Comparison of ENCODE assay signal across 1 cellular context in the genomic region with DNA sequence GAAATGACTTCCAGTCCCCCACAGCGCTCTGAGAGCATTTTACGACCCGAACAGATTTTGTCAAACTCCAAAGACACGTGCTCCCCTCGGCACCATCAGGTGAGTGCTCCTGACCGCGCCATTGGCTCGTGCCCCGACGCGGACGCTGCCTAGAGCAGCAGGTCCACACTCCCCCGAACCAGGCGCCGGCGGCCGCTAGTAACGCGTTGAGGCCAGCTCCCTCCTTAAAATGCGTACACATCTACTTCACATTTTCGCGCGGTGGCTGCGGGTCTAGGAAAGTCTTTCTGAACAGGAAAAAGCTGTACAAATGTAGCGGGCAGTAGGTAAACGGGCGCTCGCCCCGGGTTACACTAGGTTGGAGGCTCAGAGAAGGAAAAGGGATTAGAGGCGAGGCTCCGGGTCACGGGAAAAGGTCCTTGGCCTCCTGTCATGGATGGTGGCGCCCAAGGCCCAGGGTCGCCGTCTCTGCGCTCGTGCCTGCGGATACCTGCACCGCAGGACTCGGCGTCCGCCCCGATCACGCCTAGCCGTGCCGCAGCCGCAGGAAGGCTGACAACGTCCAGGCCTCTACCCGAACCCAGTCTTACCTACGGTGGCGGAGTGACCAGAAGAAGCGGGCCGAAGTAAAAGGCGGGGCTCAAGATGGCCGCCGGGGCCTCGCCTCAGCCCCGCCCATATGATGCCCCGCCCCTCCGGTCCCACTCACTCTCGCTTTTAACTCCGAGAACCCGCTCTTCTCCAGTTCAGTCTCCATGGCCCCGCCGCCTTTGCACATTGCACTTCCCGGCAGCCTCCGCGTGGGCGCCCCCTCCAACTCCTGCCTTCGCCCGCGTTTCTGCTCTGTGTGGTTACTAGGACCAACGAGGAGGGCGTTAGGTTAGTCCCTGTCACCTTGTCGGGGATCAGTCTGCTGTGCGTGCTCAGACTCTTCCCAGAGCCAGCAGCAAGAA.
TF ChIP-seq lines count a peak whose summit lies in the region.

A gene with protein sequence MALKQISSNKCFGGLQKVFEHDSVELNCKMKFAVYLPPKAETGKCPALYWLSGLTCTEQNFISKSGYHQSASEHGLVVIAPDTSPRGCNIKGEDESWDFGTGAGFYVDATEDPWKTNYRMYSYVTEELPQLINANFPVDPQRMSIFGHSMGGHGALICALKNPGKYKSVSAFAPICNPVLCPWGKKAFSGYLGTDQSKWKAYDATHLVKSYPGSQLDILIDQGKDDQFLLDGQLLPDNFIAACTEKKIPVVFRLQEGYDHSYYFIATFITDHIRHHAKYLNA (minus strand): TSS at position 647 of the 953 bp plus-strand sequence. CDS start 5,748 bp downstream, outside the sequence.

TF ChIP-seq in H1, 55 proteins besides CTCF, POLR2A, EP300 and RAD21 (continues in another document):
- TF ChIP-seq MAFK (IDR thresholded peaks at IDR 0.05; ENCODE audit: low read depth, low read length) (no peak), SAP30 (IDR thresholded peaks at IDR 0.05; ENCODE audit: insufficient read depth, insufficient replicate concordance, low read length) (no peak), KDM4A (IDR thresholded peaks at IDR 0.05; ENCODE audit: low read depth, low read length, severe bottlenecking) (peak; percentile 97), RFX5 (IDR thresholded peaks at IDR 0.05; ENCODE audit: borderline replicate concordance, low read depth, low read length) (no peak), ASH2L (IDR thresholded peaks at IDR 0.05; ENCODE audit: low read length) (peak; percentile 97), TBP (IDR thresholded peaks at IDR 0.05; ENCODE audit: low read depth, low read length) (peak; percentile 74), TCF12 (IDR thresholded peaks at IDR 0.05; ENCODE audit: low read depth, low read length) (no peak), SP1 (IDR thresholded peaks at IDR 0.05; ENCODE audit: low read depth, low read length) (0 out of 2 replicates have a peak, but pooled peaks have one; percentile 20), TAF7 (optimal IDR thresholded peaks at IDR 0.05; ENCODE audit: borderline replicate concordance, low read depth, low read length) (peak; percentile 36), SUZ12 (IDR thresholded peaks at IDR 0.05; ENCODE audit: low read length) (no peak), JUND (IDR thresholded peaks at IDR 0.05; ENCODE audit: low read length) (no peak), PHF8 (conservative IDR thresholded peaks at IDR 0.05; ENCODE audit: low read depth, low read length) (peak; percentile 67), CEBPB (IDR thresholded peaks at IDR 0.05; ENCODE audit: low read depth, low read length) (no peak), SIX5 (IDR thresholded peaks at IDR 0.05; ENCODE audit: low read depth, low read length) (no peak), TEAD4 (IDR thresholded peaks at IDR 0.05; ENCODE audit: low read depth, low read length) (no peak), SP4 (IDR thresholded peaks at IDR 0.05; ENCODE audit: low read length) (no peak), ZNF274 (IDR thresholded peaks at IDR 0.05; ENCODE audit: borderline replicate concordance, extremely low read depth, low read length) (no peak), KDM1A (IDR thresholded peaks at IDR 0.05; ENCODE audit: borderline replicate concordance, low read length) (no peak), HDAC2 (IDR thresholded peaks at IDR 0.05; ENCODE audit: borderline replicate concordance in 1 of 2, low read depth in 2 of 2, low read length in 2 of 2) (no peak; a peak in 1 of 4 replicates), EGR1 (IDR thresholded peaks at IDR 0.05; ENCODE audit: borderline replicate concordance, low read depth, low read length) (no peak), EZH2 (IDR thresholded peaks at IDR 0.05; ENCODE audit: low read depth, low read length, severe bottlenecking) (no peak), RNF2 (IDR thresholded peaks at IDR 0.05; ENCODE audit: borderline replicate concordance, low read depth, low read length, missing control alignments, poor library complexity, severe bottlenecking) (peak; percentile 64), GTF2F1 (IDR thresholded peaks at IDR 0.05; ENCODE audit: borderline replicate concordance, low read depth, low read length) (no peak), BACH1 (IDR thresholded peaks at IDR 0.05; ENCODE audit: low read length) (0 out of 2 replicates have a peak, but pooled peaks have one; percentile 21), POLR2AphosphoS5 (IDR thresholded peaks at IDR 0.05; ENCODE audit: low read depth, low read length) (peak; percentile 79), SIRT6 (IDR thresholded peaks at IDR 0.05; ENCODE audit: low read length) (no peak), CBX5 (IDR thresholded peaks at IDR 0.05; ENCODE audit: low read depth, low read length) (no peak), BCL11A (IDR thresholded peaks at IDR 0.05; ENCODE audit: low read depth in 2 of 2, low read length in 2 of 2) (no peak), SIN3A (conservative IDR thresholded peaks at IDR 0.05 in 1 of 2, IDR thresholded peaks at IDR 0.05 in 1 of 2; ENCODE audit: low read depth in 1 of 2, low read length in 2 of 2) (peak in 1 of 2 experiments; percentile 67; a peak in 2 of 4 replicates), CBX8 (IDR thresholded peaks at IDR 0.05; ENCODE audit: borderline replicate concordance, low read depth, low read length) (no peak), TAF1 (IDR thresholded peaks at IDR 0.05; ENCODE audit: low read depth, low read length) (peak; percentile 78), RXRA (IDR thresholded peaks at IDR 0.05; ENCODE audit: insufficient read depth, low read depth, low read length) (no peak), BRCA1 (IDR thresholded peaks at IDR 0.05; ENCODE audit: low read depth, low read length) (no peak), NANOG (IDR thresholded peaks at IDR 0.05; ENCODE audit: insufficient read depth, low read depth, low read length, poor library complexity, severe bottlenecking) (no peak), CHD2 (IDR thresholded peaks at IDR 0.05; ENCODE audit: low read length) (peak; percentile 61), FOSL1 (IDR thresholded peaks at IDR 0.05; ENCODE audit: insufficient read depth, low read depth, low read length) (no peak), SP2 (IDR thresholded peaks at IDR 0.05; ENCODE audit: low read length) (no peak), SRF (IDR thresholded peaks at IDR 0.05; ENCODE audit: low read depth, low read length) (no peak), GABPA (IDR thresholded peaks at IDR 0.05; ENCODE audit: borderline replicate concordance, insufficient read depth, low read length) (no peak), HDAC6 (IDR thresholded peaks at IDR 0.05; ENCODE audit: low read depth, low read length) (no peak), RBBP5 (IDR thresholded peaks at IDR 0.05; ENCODE audit: borderline replicate concordance, low read depth, low read length) (peak; percentile 98), KDM5A (IDR thresholded peaks at IDR 0.05; ENCODE audit: low read length) (no peak), CHD1 (IDR thresholded peaks at IDR 0.05; ENCODE audit: low read depth, low read length) (no peak), CTBP2 (IDR thresholded peaks at IDR 0.05; ENCODE audit: borderline replicate concordance, insufficient read depth, insufficient read length, low read length) (peak; percentile 70)
- TF ChIP-seq, protein P1, sequence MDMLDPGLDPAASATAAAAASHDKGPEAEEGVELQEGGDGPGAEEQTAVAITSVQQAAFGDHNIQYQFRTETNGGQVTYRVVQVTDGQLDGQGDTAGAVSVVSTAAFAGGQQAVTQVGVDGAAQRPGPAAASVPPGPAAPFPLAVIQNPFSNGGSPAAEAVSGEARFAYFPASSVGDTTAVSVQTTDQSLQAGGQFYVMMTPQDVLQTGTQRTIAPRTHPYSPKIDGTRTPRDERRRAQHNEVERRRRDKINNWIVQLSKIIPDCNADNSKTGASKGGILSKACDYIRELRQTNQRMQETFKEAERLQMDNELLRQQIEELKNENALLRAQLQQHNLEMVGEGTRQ (IDR thresholded peaks at IDR 0.05; ENCODE audit: low read length) = peak; percentile 76
- TF ChIP-seq, protein P2, sequence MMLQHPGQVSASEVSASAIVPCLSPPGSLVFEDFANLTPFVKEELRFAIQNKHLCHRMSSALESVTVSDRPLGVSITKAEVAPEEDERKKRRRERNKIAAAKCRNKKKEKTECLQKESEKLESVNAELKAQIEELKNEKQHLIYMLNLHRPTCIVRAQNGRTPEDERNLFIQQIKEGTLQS (IDR thresholded peaks at IDR 0.05; ENCODE audit: insufficient read depth, low read depth, low read length) = peak; percentile 35; the same call in 1 of the 2 replicates
- TF ChIP-seq, protein P3, sequence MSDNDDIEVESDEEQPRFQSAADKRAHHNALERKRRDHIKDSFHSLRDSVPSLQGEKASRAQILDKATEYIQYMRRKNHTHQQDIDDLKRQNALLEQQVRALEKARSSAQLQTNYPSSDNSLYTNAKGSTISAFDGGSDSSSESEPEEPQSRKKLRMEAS (IDR thresholded peaks at IDR 0.05) = peak; percentile 99
- TF ChIP-seq, protein P4, sequence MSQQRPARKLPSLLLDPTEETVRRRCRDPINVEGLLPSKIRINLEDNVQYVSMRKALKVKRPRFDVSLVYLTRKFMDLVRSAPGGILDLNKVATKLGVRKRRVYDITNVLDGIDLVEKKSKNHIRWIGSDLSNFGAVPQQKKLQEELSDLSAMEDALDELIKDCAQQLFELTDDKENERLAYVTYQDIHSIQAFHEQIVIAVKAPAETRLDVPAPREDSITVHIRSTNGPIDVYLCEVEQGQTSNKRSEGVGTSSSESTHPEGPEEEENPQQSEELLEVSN (IDR thresholded peaks at IDR 0.05) = peak; percentile 98
- TF ChIP-seq, protein P5, sequence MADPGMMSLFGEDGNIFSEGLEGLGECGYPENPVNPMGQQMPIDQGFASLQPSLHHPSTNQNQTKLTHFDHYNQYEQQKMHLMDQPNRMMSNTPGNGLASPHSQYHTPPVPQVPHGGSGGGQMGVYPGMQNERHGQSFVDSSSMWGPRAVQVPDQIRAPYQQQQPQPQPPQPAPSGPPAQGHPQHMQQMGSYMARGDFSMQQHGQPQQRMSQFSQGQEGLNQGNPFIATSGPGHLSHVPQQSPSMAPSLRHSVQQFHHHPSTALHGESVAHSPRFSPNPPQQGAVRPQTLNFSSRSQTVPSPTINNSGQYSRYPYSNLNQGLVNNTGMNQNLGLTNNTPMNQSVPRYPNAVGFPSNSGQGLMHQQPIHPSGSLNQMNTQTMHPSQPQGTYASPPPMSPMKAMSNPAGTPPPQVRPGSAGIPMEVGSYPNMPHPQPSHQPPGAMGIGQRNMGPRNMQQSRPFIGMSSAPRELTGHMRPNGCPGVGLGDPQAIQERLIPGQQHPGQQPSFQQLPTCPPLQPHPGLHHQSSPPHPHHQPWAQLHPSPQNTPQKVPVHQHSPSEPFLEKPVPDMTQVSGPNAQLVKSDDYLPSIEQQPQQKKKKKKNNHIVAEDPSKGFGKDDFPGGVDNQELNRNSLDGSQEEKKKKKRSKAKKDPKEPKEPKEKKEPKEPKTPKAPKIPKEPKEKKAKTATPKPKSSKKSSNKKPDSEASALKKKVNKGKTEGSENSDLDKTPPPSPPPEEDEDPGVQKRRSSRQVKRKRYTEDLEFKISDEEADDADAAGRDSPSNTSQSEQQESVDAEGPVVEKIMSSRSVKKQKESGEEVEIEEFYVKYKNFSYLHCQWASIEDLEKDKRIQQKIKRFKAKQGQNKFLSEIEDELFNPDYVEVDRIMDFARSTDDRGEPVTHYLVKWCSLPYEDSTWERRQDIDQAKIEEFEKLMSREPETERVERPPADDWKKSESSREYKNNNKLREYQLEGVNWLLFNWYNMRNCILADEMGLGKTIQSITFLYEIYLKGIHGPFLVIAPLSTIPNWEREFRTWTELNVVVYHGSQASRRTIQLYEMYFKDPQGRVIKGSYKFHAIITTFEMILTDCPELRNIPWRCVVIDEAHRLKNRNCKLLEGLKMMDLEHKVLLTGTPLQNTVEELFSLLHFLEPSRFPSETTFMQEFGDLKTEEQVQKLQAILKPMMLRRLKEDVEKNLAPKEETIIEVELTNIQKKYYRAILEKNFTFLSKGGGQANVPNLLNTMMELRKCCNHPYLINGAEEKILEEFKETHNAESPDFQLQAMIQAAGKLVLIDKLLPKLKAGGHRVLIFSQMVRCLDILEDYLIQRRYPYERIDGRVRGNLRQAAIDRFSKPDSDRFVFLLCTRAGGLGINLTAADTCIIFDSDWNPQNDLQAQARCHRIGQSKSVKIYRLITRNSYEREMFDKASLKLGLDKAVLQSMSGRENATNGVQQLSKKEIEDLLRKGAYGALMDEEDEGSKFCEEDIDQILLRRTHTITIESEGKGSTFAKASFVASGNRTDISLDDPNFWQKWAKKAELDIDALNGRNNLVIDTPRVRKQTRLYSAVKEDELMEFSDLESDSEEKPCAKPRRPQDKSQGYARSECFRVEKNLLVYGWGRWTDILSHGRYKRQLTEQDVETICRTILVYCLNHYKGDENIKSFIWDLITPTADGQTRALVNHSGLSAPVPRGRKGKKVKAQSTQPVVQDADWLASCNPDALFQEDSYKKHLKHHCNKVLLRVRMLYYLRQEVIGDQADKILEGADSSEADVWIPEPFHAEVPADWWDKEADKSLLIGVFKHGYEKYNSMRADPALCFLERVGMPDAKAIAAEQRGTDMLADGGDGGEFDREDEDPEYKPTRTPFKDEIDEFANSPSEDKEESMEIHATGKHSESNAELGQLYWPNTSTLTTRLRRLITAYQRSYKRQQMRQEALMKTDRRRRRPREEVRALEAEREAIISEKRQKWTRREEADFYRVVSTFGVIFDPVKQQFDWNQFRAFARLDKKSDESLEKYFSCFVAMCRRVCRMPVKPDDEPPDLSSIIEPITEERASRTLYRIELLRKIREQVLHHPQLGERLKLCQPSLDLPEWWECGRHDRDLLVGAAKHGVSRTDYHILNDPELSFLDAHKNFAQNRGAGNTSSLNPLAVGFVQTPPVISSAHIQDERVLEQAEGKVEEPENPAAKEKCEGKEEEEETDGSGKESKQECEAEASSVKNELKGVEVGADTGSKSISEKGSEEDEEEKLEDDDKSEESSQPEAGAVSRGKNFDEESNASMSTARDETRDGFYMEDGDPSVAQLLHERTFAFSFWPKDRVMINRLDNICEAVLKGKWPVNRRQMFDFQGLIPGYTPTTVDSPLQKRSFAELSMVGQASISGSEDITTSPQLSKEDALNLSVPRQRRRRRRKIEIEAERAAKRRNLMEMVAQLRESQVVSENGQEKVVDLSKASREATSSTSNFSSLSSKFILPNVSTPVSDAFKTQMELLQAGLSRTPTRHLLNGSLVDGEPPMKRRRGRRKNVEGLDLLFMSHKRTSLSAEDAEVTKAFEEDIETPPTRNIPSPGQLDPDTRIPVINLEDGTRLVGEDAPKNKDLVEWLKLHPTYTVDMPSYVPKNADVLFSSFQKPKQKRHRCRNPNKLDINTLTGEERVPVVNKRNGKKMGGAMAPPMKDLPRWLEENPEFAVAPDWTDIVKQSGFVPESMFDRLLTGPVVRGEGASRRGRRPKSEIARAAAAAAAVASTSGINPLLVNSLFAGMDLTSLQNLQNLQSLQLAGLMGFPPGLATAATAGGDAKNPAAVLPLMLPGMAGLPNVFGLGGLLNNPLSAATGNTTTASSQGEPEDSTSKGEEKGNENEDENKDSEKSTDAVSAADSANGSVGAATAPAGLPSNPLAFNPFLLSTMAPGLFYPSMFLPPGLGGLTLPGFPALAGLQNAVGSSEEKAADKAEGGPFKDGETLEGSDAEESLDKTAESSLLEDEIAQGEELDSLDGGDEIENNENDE (IDR thresholded peaks at IDR 0.05; ENCODE audit: insufficient replicate concordance, low read length) = no peak
- TF ChIP-seq, protein P6, sequence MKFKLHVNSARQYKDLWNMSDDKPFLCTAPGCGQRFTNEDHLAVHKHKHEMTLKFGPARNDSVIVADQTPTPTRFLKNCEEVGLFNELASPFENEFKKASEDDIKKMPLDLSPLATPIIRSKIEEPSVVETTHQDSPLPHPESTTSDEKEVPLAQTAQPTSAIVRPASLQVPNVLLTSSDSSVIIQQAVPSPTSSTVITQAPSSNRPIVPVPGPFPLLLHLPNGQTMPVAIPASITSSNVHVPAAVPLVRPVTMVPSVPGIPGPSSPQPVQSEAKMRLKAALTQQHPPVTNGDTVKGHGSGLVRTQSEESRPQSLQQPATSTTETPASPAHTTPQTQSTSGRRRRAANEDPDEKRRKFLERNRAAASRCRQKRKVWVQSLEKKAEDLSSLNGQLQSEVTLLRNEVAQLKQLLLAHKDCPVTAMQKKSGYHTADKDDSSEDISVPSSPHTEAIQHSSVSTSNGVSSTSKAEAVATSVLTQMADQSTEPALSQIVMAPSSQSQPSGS (IDR thresholded peaks at IDR 0.05; ENCODE audit: low read length) = no peak
